In the genomic region with DNA sequence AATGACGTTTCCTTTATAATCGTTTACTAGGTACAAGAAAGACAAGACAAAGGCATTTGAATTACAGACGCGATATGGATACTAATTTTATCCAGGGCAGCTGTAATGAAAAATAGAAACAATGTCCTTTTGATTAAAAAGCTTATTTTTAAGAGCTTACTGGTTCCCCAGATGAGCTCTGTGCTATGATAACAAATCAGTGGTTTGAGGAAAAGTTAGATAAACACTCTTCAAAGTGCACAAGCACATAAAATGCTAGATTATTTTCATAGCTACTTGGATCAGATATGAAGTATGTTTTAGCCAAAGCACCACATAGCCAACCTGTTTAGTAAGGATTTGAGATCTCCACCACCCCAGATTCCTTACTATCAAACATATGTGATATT, we compare ENCODE assay signal across 8 cellular contexts. TPM values are rescaled to one million over a fixed set of nuclear protein-coding genes. Genes with fewer than 3 reads are reported as not detected.
DNase-seq lines count a peak whose midpoint lies in the region; ATAC-seq lines count a peak whose summit lies in the region.

No MANE protein-coding gene starts in this region.

- POLR2A ChIA-PET in activated CD4-positive, alpha-beta T cell treated with anti-CD3 and anti-CD28 coated beads for 36 hours (lab: Charles Lee), result interaction anchor here (1.0 to 8.3 kb wide), 3 partner anchors 14 to 32 kb away, joined by 3 to 265 read pairs (median 95); no protein-coding TSS in a partner anchor

- H3K9ac ChIP-seq in iPS-20b (ENCODE audit: low read depth, low read length), result peak overlapping the region; percentile 97

- peaks cover 26% of the 10 kb centered on the region for H3K36me3 ChIP-seq in iPS-20b (ENCODE audit: insufficient read depth, low read depth, low read length)

- no peaks in the 10 kb centered on the region for H3K9me3 ChIP-seq in iPS-20b (ENCODE audit: insufficient read depth, low read depth, low read length)

- intact Hi-C loops in activated CD4-positive, alpha-beta T cell treated with anti-CD3 and anti-CD28 coated beads for 36 hours (cut with DNase I, micrococcal nuclease), result loop anchor here in 1 of 2 experiments (5.0 to 10.0 kb wide), 2 partner anchors 1790 to 1948 kb away; a partner anchor contains a TSS
- intact Hi-C loops in activated T-helper 1 cell treated with anti-CD3 and anti-CD28 coated beads, Interleukin-12 subunit alpha, Interleukin-12 subunit beta, Interleukin-2, Interleukin-4 antibody, amounts not matched to agents 30 ng/mL and 10 ng/mL and 1 ng/mL, durations not matched to agents 14 hours and 24 hours and 36 hours (cut with micrococcal nuclease), result loop anchor here (1.0 to 5.0 kb wide), 2 partner anchors 26 to 182 kb away; no protein-coding TSS in a partner anchor

- peaks cover 32% of the 10 kb centered on the region for H3K4me1 Mint-ChIP-seq in activated CD4-positive, alpha-beta T cell treated with anti-CD3 and anti-CD28 coated beads for 36 hours
- peaks cover 35% of the 10 kb centered on the region for H3K4me1 Mint-ChIP-seq in activated T-helper 1 cell treated with anti-CD3 and anti-CD28 coated beads, Interleukin-12 subunit alpha, Interleukin-12 subunit beta, Interleukin-2, Interleukin-4 antibody, amounts not matched to agents 30 ng/mL and 10 ng/mL and 1 ng/mL, durations not matched to agents 14 hours and 24 hours and 36 hours (ENCODE audit: low read depth)

- no peak for ATAC-seq in activated CD4-positive, alpha-beta T cell treated with anti-CD3 and anti-CD28 coated beads for 36 hours

- peak overlapping the region; percentile 87 for H3K4me3 ChIP-seq in iPS-20b (ENCODE audit: low read length)

- no peak for DNase-seq in activated CD4-positive, alpha-beta T cell treated with anti-CD3 and anti-CD28 coated beads for 36 hours
- no peak for DNase-seq in activated CD4-positive, alpha-beta T cell treated with anti-CD3 and anti-CD28 coated beads for 1 hour
- no peak for DNase-seq in activated T-helper 1 cell treated with anti-CD3 and anti-CD28 coated beads, Interleukin-12 subunit alpha, Interleukin-12 subunit beta, Interleukin-2, Interleukin-4 antibody, amounts not matched to agents 30 ng/mL and 10 ng/mL and 1 ng/mL, durations not matched to agents 14 hours and 24 hours and 36 hours (ENCODE audit: low spot score)
- no peak for DNase-seq in central memory CD4-positive, alpha-beta T cell
- DNase-seq in 8988T (no peak), EL (no peak)

- H3K27ac Mint-ChIP-seq in activated CD4-positive, alpha-beta T cell treated with anti-CD3 and anti-CD28 coated beads for 36 hours, result peak overlapping the region; percentile 93
- peak overlapping the region; percentile 92 for H3K27ac Mint-ChIP-seq in activated T-helper 1 cell treated with anti-CD3 and anti-CD28 coated beads, Interleukin-12 subunit alpha, Interleukin-12 subunit beta, Interleukin-2, Interleukin-4 antibody, amounts not matched to agents 30 ng/mL and 10 ng/mL and 1 ng/mL, durations not matched to agents 14 hours and 24 hours and 36 hours

- peak overlapping the region; percentile 88 for H3K4me3 Mint-ChIP-seq in activated CD4-positive, alpha-beta T cell treated with anti-CD3 and anti-CD28 coated beads for 36 hours
- H3K4me3 Mint-ChIP-seq in activated T-helper 1 cell treated with anti-CD3 and anti-CD28 coated beads, Interleukin-12 subunit alpha, Interleukin-12 subunit beta, Interleukin-2, Interleukin-4 antibody, amounts not matched to agents 30 ng/mL and 10 ng/mL and 1 ng/mL, durations not matched to agents 14 hours and 24 hours and 36 hours, result peak overlapping the region; percentile 84

- H3K27me3 ChIP-seq in iPS-20b (ENCODE audit: insufficient read depth, low read length), result no peaks in the 10 kb centered on the region

- H3K36me3 Mint-ChIP-seq in activated CD4-positive, alpha-beta T cell treated with anti-CD3 and anti-CD28 coated beads for 36 hours (ENCODE audit: low read depth), result peaks cover 34% of the 10 kb centered on the region
- peaks cover 24% of the 10 kb centered on the region for H3K36me3 Mint-ChIP-seq in activated T-helper 1 cell treated with anti-CD3 and anti-CD28 coated beads, Interleukin-12 subunit alpha, Interleukin-12 subunit beta, Interleukin-2, Interleukin-4 antibody, amounts not matched to agents 30 ng/mL and 10 ng/mL and 1 ng/mL, durations not matched to agents 14 hours and 24 hours and 36 hours (ENCODE audit: low read depth)

- H3K27me3 Mint-ChIP-seq in activated CD4-positive, alpha-beta T cell treated with anti-CD3 and anti-CD28 coated beads for 36 hours, result no peaks in the 10 kb centered on the region
- peaks cover 6% of the 10 kb centered on the region for H3K27me3 Mint-ChIP-seq in activated T-helper 1 cell treated with anti-CD3 and anti-CD28 coated beads, Interleukin-12 subunit alpha, Interleukin-12 subunit beta, Interleukin-2, Interleukin-4 antibody, amounts not matched to agents 30 ng/mL and 10 ng/mL and 1 ng/mL, durations not matched to agents 14 hours and 24 hours and 36 hours (ENCODE audit: insufficient read depth)

- H3K4me1 ChIP-seq in iPS-20b (ENCODE audit: insufficient read depth, low read length), result peaks cover 14% of the 10 kb centered on the region; the same call in 1 of the 2 replicates

- peak overlapping the region; percentile 86 for H3K27ac ChIP-seq in iPS-20b (ENCODE audit: low read length)
- peak overlapping the region; percentile 95 for H3K27ac ChIP-seq in temporal lobe (ENCODE audit: low read depth, low read length)

- no peaks in the 10 kb centered on the region for H3K9me3 Mint-ChIP-seq in activated CD4-positive, alpha-beta T cell treated with anti-CD3 and anti-CD28 coated beads for 36 hours (ENCODE audit: low read depth)
- no peaks in the 10 kb centered on the region for H3K9me3 Mint-ChIP-seq in activated T-helper 1 cell treated with anti-CD3 and anti-CD28 coated beads, Interleukin-12 subunit alpha, Interleukin-12 subunit beta, Interleukin-2, Interleukin-4 antibody, amounts not matched to agents 30 ng/mL and 10 ng/mL and 1 ng/mL, durations not matched to agents 14 hours and 24 hours and 36 hours

- CTCF ChIA-PET in activated CD4-positive, alpha-beta T cell treated with anti-CD3 and anti-CD28 coated beads for 36 hours (lab: Charles Lee), result interaction anchor here (0.8 to 2.1 kb wide), 4 partner anchors 26 to 51 kb away, joined by 4 to 9 read pairs (median 6); no protein-coding TSS in a partner anchor

RNA-seq across cellular contexts. Expression of a gene that starts 1.7 kb away (rescaled TPM):
- total RNA-seq in activated CD4-positive, alpha-beta T cell treated with anti-CD3 and anti-CD28 coated beads for 36 hours, result 100 to 1,000 TPM; 156 to 191 TPM
- total RNA-seq in activated T-helper 1 cell treated with anti-CD3 and anti-CD28 coated beads, Interleukin-12 subunit alpha, Interleukin-12 subunit beta, Interleukin-2, Interleukin-4 antibody, amounts not matched to agents 30 ng/mL and 10 ng/mL and 1 ng/mL, durations not matched to agents 14 hours and 24 hours and 36 hours, result 207 and 217 TPM in 2 replicates
- total RNA-seq in temporal lobe, result 85.3 TPM

RNA-seq across cellular contexts. Expression of a gene that starts 50.7 kb away (rescaled TPM):
- 10 to 100 TPM; 38.4 to 54.7 TPM for total RNA-seq in activated CD4-positive, alpha-beta T cell treated with anti-CD3 and anti-CD28 coated beads for 36 hours
- total RNA-seq in activated T-helper 1 cell treated with anti-CD3 and anti-CD28 coated beads, Interleukin-12 subunit alpha, Interleukin-12 subunit beta, Interleukin-2, Interleukin-4 antibody, amounts not matched to agents 30 ng/mL and 10 ng/mL and 1 ng/mL, durations not matched to agents 14 hours and 24 hours and 36 hours, result 49.5 and 51.0 TPM in 2 replicates
- 138 TPM for total RNA-seq in temporal lobe
